18 cellular contexts compared by ENCODE assay signal in genomic region chr15:42788725-42789124, GRCh38.
"Had no signal": no experiment of that assay in that cellular context is flagged by ENCODE, and none has a peak within 500 bp of the region (broad histone marks: within the 10 kb centered on the region; RNA-seq: fewer than 3 reads in every experiment).

No MANE protein-coding gene starts in this region.

- H3K4me1 Mint-ChIP-seq: activated CD4-positive, alpha-beta memory T cell treated with anti-CD3 and anti-CD28 coated beads, Interleukin-2, amount 10 ng/mL, durations not matched to agents 7 days and 5 days; activated naive CD4-positive, alpha-beta T cell treated with anti-CD3 and anti-CD28 coated beads, Interleukin-2, amount 50 U/mL, for 24 hours had no signal

- H3K27me3 ChIP-seq: colonic mucosa, esophagus muscularis mucosa, right lobe of liver had no signal

- ATAC-seq: activated T-cell treated with anti-CD3 and anti-CD28 coated beads, Interleukin-2, amount 50 U/mL, for 4 hours; right lobe of liver; stimulated activated naive CD8-positive, alpha-beta T cell treated with anti-CD3 and anti-CD28 coated beads, Interleukin-15, Interleukin-2, amounts not matched to agents 100 U/mL and 50 U/mL, for 24 hours had no signal

- H3K27ac ChIP-seq: colonic mucosa, esophagus muscularis mucosa, right lobe of liver, WERI-Rb-1 had no signal

- DNase-seq: activated CD4-positive, alpha-beta memory T cell treated with anti-CD3 and anti-CD28 coated beads, Interleukin-2, amount 10 ng/mL, durations not matched to agents 7 days and 5 days; activated effector memory CD4-positive, alpha-beta T cell treated with Interleukin-2 at 50 U/mL for 16 hours; activated T-cell treated with anti-CD3 and anti-CD28 coated beads, Interleukin-2, amount 50 U/mL, for 4 hours; colonic mucosa; effector CD4-positive, alpha-beta T cell; hippocampal formation; mesendoderm; nucleus accumbens; right lobe of liver; stimulated activated CD4-positive, alpha-beta T cell treated with anti-CD3 and anti-CD28 coated beads, Interleukin-4, amount 100 ng/mL, for 4 hours; stimulated activated naive CD8-positive, alpha-beta T cell treated with anti-CD3 and anti-CD28 coated beads, Interleukin-15, Interleukin-2, amounts not matched to agents 100 U/mL and 50 U/mL, for 24 hours; trophoblast cell; WERI-Rb-1 had no signal

- H3K4me1 ChIP-seq: colonic mucosa, esophagus muscularis mucosa, right lobe of liver had no signal

- H3K4me3 ChIP-seq: colonic mucosa, esophagus muscularis mucosa, right lobe of liver, smooth muscle cell had no signal

- H3K27ac Mint-ChIP-seq: activated CD4-positive, alpha-beta memory T cell treated with anti-CD3 and anti-CD28 coated beads, Interleukin-2, amount 10 ng/mL, durations not matched to agents 7 days and 5 days; activated naive CD4-positive, alpha-beta T cell treated with anti-CD3 and anti-CD28 coated beads, Interleukin-2, amount 50 U/mL, for 24 hours; nephron; progenitor cell of endocrine pancreas had no signal

- H3K27me3 Mint-ChIP-seq: activated CD4-positive, alpha-beta memory T cell treated with anti-CD3 and anti-CD28 coated beads, Interleukin-2, amount 10 ng/mL, durations not matched to agents 7 days and 5 days; activated naive CD4-positive, alpha-beta T cell treated with anti-CD3 and anti-CD28 coated beads, Interleukin-2, amount 50 U/mL, for 24 hours; progenitor cell of endocrine pancreas had no signal

- H3K9me3 Mint-ChIP-seq: activated CD4-positive, alpha-beta memory T cell treated with anti-CD3 and anti-CD28 coated beads, Interleukin-2, amount 10 ng/mL, durations not matched to agents 7 days and 5 days; activated naive CD4-positive, alpha-beta T cell treated with anti-CD3 and anti-CD28 coated beads, Interleukin-2, amount 50 U/mL, for 24 hours; activated T-cell treated with anti-CD3 and anti-CD28 coated beads, Interleukin-2, amount 50 U/mL, for 4 hours; nephron had no signal

- H3K4me3 Mint-ChIP-seq: activated CD4-positive, alpha-beta memory T cell treated with anti-CD3 and anti-CD28 coated beads, Interleukin-2, amount 10 ng/mL, durations not matched to agents 7 days and 5 days; activated naive CD4-positive, alpha-beta T cell treated with anti-CD3 and anti-CD28 coated beads, Interleukin-2, amount 50 U/mL, for 24 hours; activated T-cell treated with anti-CD3 and anti-CD28 coated beads, Interleukin-2, amount 50 U/mL, for 4 hours; nephron had no signal

- H3K9me3 ChIP-seq: colonic mucosa, esophagus muscularis mucosa, right lobe of liver had no signal
